Comparison of ENCODE assay signal across 8 cellular contexts in the genomic region with DNA sequence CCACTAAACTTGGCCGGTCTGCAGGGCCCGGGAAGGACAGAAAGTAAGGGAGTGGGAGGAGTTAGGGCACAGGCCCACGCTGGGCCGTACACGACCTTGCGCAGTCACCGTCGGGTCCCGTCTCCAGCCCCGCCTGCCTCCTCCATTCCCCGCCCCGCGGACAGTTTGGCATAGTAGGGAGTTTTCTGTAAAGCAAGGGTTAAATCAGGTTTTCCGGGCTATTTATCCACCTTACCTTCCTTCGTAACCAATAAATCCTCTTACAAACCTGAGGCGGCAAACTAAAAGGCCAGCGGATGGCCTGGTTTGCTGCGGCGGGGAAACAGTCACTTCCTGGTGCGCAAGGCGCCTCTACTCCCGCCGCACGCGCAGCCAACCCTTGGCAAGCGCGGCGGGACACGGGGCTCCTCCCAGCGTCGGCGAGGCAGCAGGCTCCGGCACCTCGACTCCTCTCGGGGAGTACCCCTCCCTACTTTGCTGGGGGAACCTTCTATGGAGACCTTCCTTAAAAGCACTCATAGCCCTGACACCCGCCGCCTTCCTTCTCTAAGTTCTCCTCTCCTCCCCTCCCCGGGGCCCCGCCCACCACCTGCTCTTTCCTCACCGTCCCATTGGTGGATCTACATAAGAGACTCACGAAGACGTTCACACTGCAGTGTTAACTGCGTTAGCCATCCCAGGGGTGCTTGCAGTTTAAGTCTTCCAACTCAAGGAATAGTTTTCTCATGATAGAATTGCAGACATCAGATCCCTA.
DNase-seq lines count a peak whose midpoint lies in the region; ATAC-seq and TF ChIP-seq lines count a peak whose summit lies in the region.

A gene with protein sequence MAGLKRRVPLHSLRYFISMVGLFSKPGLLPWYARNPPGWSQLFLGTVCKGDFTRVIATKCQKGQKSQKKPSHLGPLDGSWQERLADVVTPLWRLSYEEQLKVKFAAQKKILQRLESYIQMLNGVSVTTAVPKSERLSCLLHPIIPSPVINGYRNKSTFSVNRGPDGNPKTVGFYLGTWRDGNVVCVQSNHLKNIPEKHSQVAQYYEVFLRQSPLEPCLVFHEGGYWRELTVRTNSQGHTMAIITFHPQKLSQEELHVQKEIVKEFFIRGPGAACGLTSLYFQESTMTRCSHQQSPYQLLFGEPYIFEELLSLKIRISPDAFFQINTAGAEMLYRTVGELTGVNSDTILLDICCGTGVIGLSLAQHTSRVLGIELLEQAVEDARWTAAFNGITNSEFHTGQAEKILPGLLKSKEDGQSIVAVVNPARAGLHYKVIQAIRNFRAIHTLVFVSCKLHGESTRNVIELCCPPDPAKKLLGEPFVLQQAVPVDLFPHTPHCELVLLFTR (minus strand): TSS at position 563 of the 754 bp plus-strand sequence. CDS start 9,822 bp downstream, outside the sequence.

- ATAC-seq in GM21447 (IDR thresholded peaks at IDR 0.05; ENCODE audit: unreplicated experiment): peak; percentile 94

- DNase-seq in DMS 273 treated with DMSO at 0.1 percent for 48 hours (lab: John Stamatoyannopoulos, UW): peak; percentile 55
- DNase-seq in OCI-M2 (lab: John Stamatoyannopoulos, UW; ENCODE audit: unreplicated experiment): peak; percentile 44
- peak; percentile 71 for DNase-seq in activated T-cell treated with anti-CD3 and anti-CD28 coated beads for 4 hours
- DNase-seq in erythroblast (lab: John Stamatoyannopoulos, UW): peak; percentile 84 to 85
- DNase-seq in stimulated activated CD8-positive, alpha-beta memory T cell treated with anti-CD3 and anti-CD28 coated beads, Interleukin-7, amount 100 ng/mL, for 1 hour (ENCODE audit: low read depth in 2 of 2): peak; percentile 40 to 60

- H3K27ac ChIP-seq in HUES6 (ENCODE audit: low read depth, low read length) (peak within 1 kb of the TSS; percentile 48; the same call in 1 of the 2 replicates), muscle layer of colon (ENCODE audit: low read depth, low read length) (peak within 1 kb of the TSS; percentile 82)

- H3K36me3 ChIP-seq in HUES6 (ENCODE audit: control insufficient read depth, insufficient read depth, low read length): peaks cover 2% of the 10 kb centered on the region; the same call in 1 of the 2 replicates
- no peaks in the 10 kb centered on the region for H3K36me3 ChIP-seq in muscle layer of colon (ENCODE audit: insufficient read depth, low read length)

- H3K4me1 ChIP-seq in HUES6 (ENCODE audit: control insufficient read depth, insufficient read depth, low read length) (no peaks in the 10 kb centered on the region), muscle layer of colon (ENCODE audit: insufficient read depth, low read length) (no peaks in the 10 kb centered on the region)

- H3K27me3 ChIP-seq in HUES6 (ENCODE audit: control insufficient read depth, insufficient read depth, low read length): no peaks in the 10 kb centered on the region
- H3K27me3 ChIP-seq in muscle layer of colon (ENCODE audit: control insufficient read depth in 1 of 2, insufficient read depth in 2 of 2, low read length in 2 of 2): no peaks in the 10 kb centered on the region

- peak within 1 kb of the TSS; percentile 55 for H3K9ac ChIP-seq in HUES6 (ENCODE audit: low read length)
- H3K9ac ChIP-seq in muscle layer of colon (ENCODE audit: low read length): peak within 1 kb of the TSS; percentile 78

- H3K9me3 ChIP-seq in HUES6 (ENCODE audit: control insufficient read depth, insufficient read depth, low read depth, low read length) (peaks cover under 1% of the 10 kb centered on the region; the same call in 1 of the 2 replicates), muscle layer of colon (ENCODE audit: low read length) (no peaks in the 10 kb centered on the region)

- H3K4me3 ChIP-seq in HUES6 (ENCODE audit: low read depth, low read length): peak within 1 kb of the TSS; percentile 62
- H3K4me3 ChIP-seq in muscle layer of colon (ENCODE audit: low read depth in 1 of 2, low read length in 2 of 2): peak within 1 kb of the TSS; percentile 16 to 80

- TF ChIP-seq POLR2A in erythroblast (IDR thresholded peaks at IDR 0.05; ENCODE audit: low read length): peak; percentile 77

Comparison
In these comparisons a context has a peak if more than half of its experiments do, and no peak if none do; other contexts are left out.
1. Peak in every context shown above with its lines: DNase-seq, ATAC-seq, H3K4me3 ChIP-seq and H3K27ac ChIP-seq.